ENCODE assay signal across 21 cellular contexts in the genomic region with DNA sequence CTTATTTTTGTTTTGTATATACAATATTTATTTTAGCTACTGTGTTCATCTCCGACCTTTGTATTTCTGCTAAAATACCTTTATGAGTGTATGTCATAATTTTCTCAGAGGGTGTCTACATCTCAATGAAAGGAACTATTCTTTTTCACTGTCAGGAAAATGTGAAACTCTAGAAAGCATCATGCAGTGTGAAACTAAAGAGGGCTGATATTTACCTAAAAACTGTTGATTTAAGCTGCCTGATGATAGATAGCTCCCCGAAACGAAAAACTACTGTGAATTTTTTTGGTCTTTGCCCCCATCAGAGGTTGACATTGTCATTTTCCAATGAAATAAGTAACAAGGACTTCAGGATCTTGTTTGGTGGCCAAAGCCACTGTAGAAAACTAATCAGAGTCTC. TPM values are rescaled to one million over a fixed set of nuclear protein-coding genes. Genes with fewer than 3 reads are reported as not detected.
DNase-seq lines count a peak whose midpoint lies in the region; ATAC-seq, FAIRE-seq and TF ChIP-seq lines count a peak whose summit lies in the region.
"Had no signal": no experiment of that assay in that cellular context is flagged by ENCODE, and none has a peak within 500 bp of the region (broad histone marks: within the 10 kb centered on the region; RNA-seq: fewer than 3 reads in every experiment).

No MANE protein-coding gene starts in this region.

- TF ChIP-seq POLR2A in A549 (IDR thresholded peaks at IDR 0.05; ENCODE audit: low read length), result no peak

- no peak for TF ChIP-seq RAD21 in A549 (conservative IDR thresholded peaks at IDR 0.05 in 1 of 2, IDR thresholded peaks at IDR 0.05 in 1 of 2)

- H3K27ac ChIP-seq in A549, result no peak overlapping the region
- H3K27ac ChIP-seq: BLaER1, C4-2B had no signal

- CTCF ChIA-PET in A549 (lab: Yijun Ruan, JAX), result interaction anchor here (0.9 to 1.3 kb wide), 2 partner anchors 24 to 188 kb away, joined by 3 read pairs; no protein-coding TSS in a partner anchor

- no peak overlapping the region for H3K4me3 ChIP-seq in A549
- H3K4me3 ChIP-seq: BLaER1, GM12878, GM23338 had no signal

- TF ChIP-seq EP300 in A549 (IDR thresholded peaks at IDR 0.05), result no peak

- FAIRE-seq in A549 (lab: Jason Lieb, UNC), result no peak
- FAIRE-seq: D721Med, GM12878, GM19239 had no signal

- POLR2A ChIA-PET in A549 (lab: Yijun Ruan, JAX), result no interaction called here

- DNase-seq in A549 (ENCODE audit: low read depth in 1 of 2, low spot score in 1 of 2) (no peak), NCI-H146 (lab: John Stamatoyannopoulos, UW) (peak; percentile 87), NCI-H2081 treated with DMSO at 0.1 percent for 48 hours (lab: John Stamatoyannopoulos, UW) (peak; percentile 48), NCI-H69 (lab: John Stamatoyannopoulos, UW) (peak; percentile 85), OCI-M2 (lab: John Stamatoyannopoulos, UW; ENCODE audit: unreplicated experiment) (no peak), 8988T (no peak), NCI-H446 treated with DMSO at 0.1 percent for 48 hours (lab: John Stamatoyannopoulos, UW) (no peak)
- no peak for DNase-seq in effector CD8-positive, alpha-beta T cell (lab: John Stamatoyannopoulos, UW)
- DNase-seq: CD4-positive, CD25-positive, alpha-beta regulatory T cell; CD8-positive, alpha-beta T cell; DMS 273 treated with DMSO at 0.1 percent for 48 hours; EL; GDM1; H9 had no signal

- H3K4me2 ChIP-seq in A549, result no peak overlapping the region
- H3K4me2 ChIP-seq: BLaER1, GM23338 had no signal

- H3K4me1 ChIP-seq in A549, result no peaks in the 10 kb centered on the region
- H3K4me1 ChIP-seq: BLaER1 had no signal

- peaks cover 19% of the 10 kb centered on the region; the same call in 2 of the 3 replicates for H3K9me3 ChIP-seq in A549

- ATAC-seq in A549, result no peak
- ATAC-seq: CD8-positive, alpha-beta T cell; GM12878; GM23338; HCT116 had no signal

- 30% methylated on average over 3 of the region's 3 CpGs for WGBS in A549 (ENCODE audit: missing lambda C conversion rate)

- TF ChIP-seq CTCF in A549 (IDR thresholded peaks at IDR 0.05), result no peak

TF ChIP-seq in A549, 52 proteins besides CTCF, POLR2A, EP300 and RAD21:
- TF ChIP-seq HOXB13 (CRISPR knock-in tag; IDR thresholded peaks at IDR 0.05; ENCODE audit: low read depth) (no peak), CBX2 (IDR thresholded peaks at IDR 0.05; ENCODE audit: borderline replicate concordance, low read depth) (no peak), RNF2 (IDR thresholded peaks at IDR 0.05; ENCODE audit: borderline replicate concordance, low read depth) (0 out of 2 replicates have a peak, but pooled peaks have one; percentile 16), RARB (CRISPR knock-in tag; IDR thresholded peaks at IDR 0.05) (no peak), FOSB (CRISPR knock-in tag; IDR thresholded peaks at IDR 0.05) (no peak), SMC3 (IDR thresholded peaks at IDR 0.05) (no peak)

RNA-seq across cellular contexts. Expression of gene TMEM178A, which starts 38.8 kb away (rescaled TPM):
- polyA plus RNA-seq in A549 (2011; rRNA removed), result 0.74 and 0.87 TPM in 2 replicates
- 0.03 TPM in 2 replicates for polyA plus RNA-seq in A549 (2012; cell fraction: cytosol; rRNA removed)
- polyA plus RNA-seq in A549 (2012; cell fraction: nucleus; rRNA removed), result 0.68 and 0.75 TPM in 2 replicates
- 0.13 to 0.15 TPM in 2 of 3 replicates, not detected in the other for polyA plus RNA-seq in A549 (2017; fragmentation: RNase III; extraction: RNeasy Plus Mini Kit Qiagen cat#74134 plus additional on column Dnase treatment)
- 0.99 TPM in 1 of 2 replicates, not detected in the other for polyA minus RNA-seq in A549 (2011; rRNA and poly(A)+ RNA removed)
- polyA plus RNA-seq: CD4-positive, CD25-positive, alpha-beta regulatory T cell; GM12878 had no signal

Comparison
In these comparisons a context has a peak if more than half of its experiments do, and no peak if none do; other contexts are left out.
1. DNase-seq: peak in NCI-H146 (single experiment), NCI-H2081 treated with DMSO at 0.1 percent for 48 hours (single experiment) and NCI-H69 (single experiment); none in A549 (0 of 2), OCI-M2 (single experiment), effector CD8-positive, alpha-beta T cell (single experiment), 8988T (single experiment) and NCI-H446 treated with DMSO at 0.1 percent for 48 hours (single experiment).